ENCODE assay signal across 20 cellular contexts in genomic region chr21:30233636-30234035, GRCh38. TPM values are rescaled to one million over a fixed set of nuclear protein-coding genes. Genes with fewer than 3 reads are reported as not detected.
A peak's percentile ranks its signal among the peaks of the same experiment; 100 is the strongest.
DNase-seq lines count a peak whose midpoint lies in the region; ATAC-seq, FAIRE-seq and TF ChIP-seq lines count a peak whose summit lies in the region.
"Had no signal": no experiment of that assay in that cellular context is flagged by ENCODE, and none has a peak within 500 bp of the region (broad histone marks: within the 10 kb centered on the region; RNA-seq: fewer than 3 reads in every experiment).

No MANE protein-coding gene starts in this region.

- no peak overlapping the region for H3K4me2 ChIP-seq in mesenchymal stem cell (ENCODE audit: low read length, poor library complexity, severe bottlenecking)
- H3K4me2 ChIP-seq: BLaER1 treated with 17β-estradiol and CSF1 and Interleukin-3, amounts not matched to agents 10 nM and 100 nM had no signal

- no peak overlapping the region for H3K4ac ChIP-seq in mesenchymal stem cell (ENCODE audit: low read depth in 1 of 2, low read length in 2 of 2)

- no peak overlapping the region for H2AFZ ChIP-seq in mesenchymal stem cell (ENCODE audit: low read depth, low read length)

- H2BK15ac ChIP-seq in mesenchymal stem cell (ENCODE audit: low read depth, poor library complexity, severe bottlenecking) = no peak overlapping the region

- H2BK120ac ChIP-seq in mesenchymal stem cell (ENCODE audit: low read depth, low read length) = no peak overlapping the region

- H3K9ac ChIP-seq in adipocyte (ENCODE audit: low read length) = no peak overlapping the region
- H3K9ac ChIP-seq in mesenchymal stem cell (ENCODE audit: low read length) = peak overlapping the region; percentile 15
- H3K9ac ChIP-seq in kidney (ENCODE audit: low read length in 2 of 2) = no peak overlapping the region
- H3K9ac ChIP-seq: BLaER1 treated with 17β-estradiol and CSF1 and Interleukin-3, amounts not matched to agents 10 nM and 100 nM had no signal

- no peak for FAIRE-seq in kidney (lab: Jason Lieb, UNC)

- H3K14ac ChIP-seq in mesenchymal stem cell (ENCODE audit: low read length in 2 of 2) = no peak overlapping the region

- intact Hi-C loops in transverse colon (cut with DNase I; ENCODE audit: low total_unique reads) = no loop called here
- intact Hi-C loops in kidney (cut with DNase I) = no loop called here

- no peaks in the 10 kb centered on the region for H3K9me3 ChIP-seq in adipocyte (ENCODE audit: control insufficient read depth, low read length)
- H3K9me3 ChIP-seq in mesenchymal stem cell (ENCODE audit: control insufficient read depth, low read length) = no peaks in the 10 kb centered on the region
- no peaks in the 10 kb centered on the region for H3K9me3 ChIP-seq in transverse colon
- H3K9me3 ChIP-seq in kidney (ENCODE audit: control insufficient read depth in 1 of 2, low read length in 2 of 2) = no peaks in the 10 kb centered on the region

- H4K91ac ChIP-seq in mesenchymal stem cell (ENCODE audit: low read length) = no peak overlapping the region

- H4K8ac ChIP-seq in mesenchymal stem cell (ENCODE audit: low read length) = no peak overlapping the region

- no peak overlapping the region for H2AK5ac ChIP-seq in mesenchymal stem cell (ENCODE audit: low read length, severe bottlenecking)

- H3K27ac ChIP-seq in mesenchymal stem cell (ENCODE audit: low read length, poor library complexity, severe bottlenecking) = no peak overlapping the region
- peak overlapping the region; percentile 62 to 81 (median 72) for H3K27ac ChIP-seq in transverse colon
- no peak overlapping the region for H3K27ac ChIP-seq in kidney (ENCODE audit: low read depth in 2 of 2, low read length in 2 of 2)
- H3K27ac ChIP-seq: BLaER1 treated with 17β-estradiol and CSF1 and Interleukin-3, amounts not matched to agents 10 nM and 100 nM had no signal

- no peak overlapping the region for H2BK5ac ChIP-seq in mesenchymal stem cell (ENCODE audit: low read depth, low read length, poor library complexity, severe bottlenecking)

- DNase-seq in NCI-H446 (lab: John Stamatoyannopoulos, UW) = peak; percentile 77 to 84
- peak; percentile 28 for DNase-seq in adipocyte (ENCODE audit: low read depth)
- DNase-seq in mesenchymal stem cell = no peak
- no peak for DNase-seq in transverse colon
- DNase-seq in Kasumi-1 (lab: John Stamatoyannopoulos, UW) = no peak
- DNase-seq in kidney = no peak
- DNase-seq: DMS 273 treated with DMSO at 0.1 percent for 48 hours, KBM-7, NCI-H1048, NCI-H187, NCI-H2171 treated with DMSO at 0.1 percent for 48 hours, NCI-H510A treated with DMSO at 0.1 percent for 48 hours, OCI-M1 had no signal

- H3K4me3 ChIP-seq in adipocyte (ENCODE audit: low read length) (peak overlapping the region; percentile 3), mesenchymal stem cell (ENCODE audit: insufficient read depth in 1 of 2, low read depth in 1 of 2, low read length in 2 of 2) (peak overlapping the region in 1 of 2 experiments; percentile 17), transverse colon (no peak overlapping the region), kidney (ENCODE audit: low read length in 2 of 2) (no peak overlapping the region)
- H3K4me3 ChIP-seq: BLaER1 treated with 17β-estradiol and CSF1 and Interleukin-3, amounts not matched to agents 10 nM and 100 nM; HAP-1 had no signal

- no peak for TF ChIP-seq POLR2A in transverse colon (IDR thresholded peaks at IDR 0.05)

- H3K79me1 ChIP-seq in mesenchymal stem cell (replicated peaks; ENCODE audit: low read length, poor library complexity, severe bottlenecking) = no peaks in the 10 kb centered on the region

- TF ChIP-seq EP300 in transverse colon (IDR thresholded peaks at IDR 0.05; ENCODE audit: low read depth) = no peak

- no peak for TF ChIP-seq CTCF in transverse colon (IDR thresholded peaks at IDR 0.05)
- no peak for TF ChIP-seq CTCF in kidney (IDR thresholded peaks at IDR 0.05; ENCODE audit: borderline replicate concordance, extremely low read depth, insufficient read depth)

- H3K4me1 ChIP-seq in adipocyte (ENCODE audit: control insufficient read depth, insufficient read depth, low read length) (peaks cover 27% of the 10 kb centered on the region), mesenchymal stem cell (ENCODE audit: control insufficient read depth, insufficient read depth, low read depth, low read length) (no peaks in the 10 kb centered on the region), transverse colon (peaks cover 0 to 22% (median 14%) of the 10 kb centered on the region in 4 donors), kidney (ENCODE audit: control insufficient read depth in 1 of 2, insufficient read depth in 1 of 2, low read depth in 1 of 2, low read length in 2 of 2) (no peaks in the 10 kb centered on the region)
- H3K4me1 ChIP-seq: HAP-1 had no signal

- H2BK12ac ChIP-seq in mesenchymal stem cell (ENCODE audit: low read length in 2 of 2) = no peak overlapping the region

- H3K23ac ChIP-seq in mesenchymal stem cell (ENCODE audit: low read length in 2 of 2) = no peak overlapping the region

- no peak overlapping the region for H3K18ac ChIP-seq in mesenchymal stem cell (ENCODE audit: low read depth in 1 of 2, low read length in 2 of 2)

- no peak for ATAC-seq in GM21576 (IDR thresholded peaks at IDR 0.05; ENCODE audit: unreplicated experiment)

- in situ Hi-C loops in transverse colon (cut with MboI; ENCODE audit: low pct_ligation_motif_present in 1 of 4, low pct_unique_long_range_greater_than_20kb in 1 of 4, low sequenced_read_pairs in 3 of 4) = loop anchor here in 1 of 4 donors (25.0 kb wide), 1 partner anchor 104 kb away; the partner anchor contains the start of genes KRTAP23-1 and KRTAP27-1

- H3K27me3 ChIP-seq in adipocyte (replicated peaks; ENCODE audit: control insufficient read depth, insufficient read depth, low read length) (no peaks in the 10 kb centered on the region), mesenchymal stem cell (ENCODE audit: control insufficient read depth in 1 of 2, insufficient read depth in 1 of 2, low read length in 2 of 2) (no peaks in the 10 kb centered on the region), transverse colon (no peaks in the 10 kb centered on the region)
- H3K27me3 ChIP-seq: BLaER1 treated with 17β-estradiol and CSF1 and Interleukin-3, amounts not matched to agents 10 nM and 100 nM had no signal

- H3K36me3 ChIP-seq in adipocyte (ENCODE audit: control insufficient read depth, insufficient read depth, low read length, severe bottlenecking) (no peaks in the 10 kb centered on the region), mesenchymal stem cell (ENCODE audit: control insufficient read depth in 1 of 2, insufficient read depth in 2 of 2, low read depth in 1 of 2, low read length in 2 of 2) (no peaks in the 10 kb centered on the region), transverse colon (no peaks in the 10 kb centered on the region), kidney (ENCODE audit: control insufficient read depth in 1 of 2, insufficient read depth in 2 of 2, low read length in 2 of 2) (no peaks in the 10 kb centered on the region)
- H3K36me3 ChIP-seq: BLaER1 treated with 17β-estradiol and CSF1 and Interleukin-3, amounts not matched to agents 10 nM and 100 nM; HAP-1 had no signal

RNA-seq across cellular contexts. Expression of gene CLDN8, which starts 17.7 kb away (rescaled TPM):
- not detected for polyA plus RNA-seq in mesenchymal stem cell (2013, experiment 1 of 2)
- not detected for polyA plus RNA-seq in mesenchymal stem cell (2013, experiment 2 of 2)
- total RNA-seq in transverse colon (100 to 1,000 TPM in 1 of 4 donors, 10 to 100 TPM in 3; 13.5 to 107 (median 33.2) TPM), kidney (7.1 TPM)
- polyA plus RNA-seq in kidney (ENCODE audit: insufficient read depth, low read depth, low replicate concordance) = 86.8 TPM
- total RNA-seq: Daoy, M059J, SK-MEL-5 had no signal
- polyA plus RNA-seq: AG04450 had no signal

RNA-seq across cellular contexts. Expression of gene KRTAP24-1, which starts 49.1 kb away (rescaled TPM):
- not detected for polyA plus RNA-seq in mesenchymal stem cell (2013, experiment 1 of 2)
- polyA plus RNA-seq in mesenchymal stem cell (2013, experiment 2 of 2) = not detected
- not detected for total RNA-seq in transverse colon
- not detected for total RNA-seq in kidney
- polyA plus RNA-seq in kidney (ENCODE audit: insufficient read depth, low read depth, low replicate concordance) = not detected
- total RNA-seq: Daoy, M059J, SK-MEL-5 had no signal
- polyA plus RNA-seq: AG04450 had no signal

RNA-seq across cellular contexts. Expression of gene KRTAP25-1, which starts 55.7 kb away (rescaled TPM):
- polyA plus RNA-seq in mesenchymal stem cell (2013, experiment 1 of 2) = not detected
- not detected for polyA plus RNA-seq in mesenchymal stem cell (2013, experiment 2 of 2)
- total RNA-seq in transverse colon (not detected), kidney (not detected)
- polyA plus RNA-seq in kidney (ENCODE audit: insufficient read depth, low read depth, low replicate concordance) = not detected
- total RNA-seq: Daoy, M059J, SK-MEL-5 had no signal
- polyA plus RNA-seq: AG04450 had no signal

Comparison
In these comparisons a context has a peak if more than half of its experiments do, and no peak if none do; other contexts are left out.
1. DNase-seq: peak in NCI-H446 (2 of 2) and adipocyte (single experiment); none in mesenchymal stem cell (single experiment), transverse colon (single experiment), Kasumi-1 (0 of 2) and kidney (single experiment).
2. H3K27ac ChIP-seq: peak in transverse colon (4 of 4); none in mesenchymal stem cell (single experiment) and kidney (0 of 2).